Comparison of ENCODE assay signal across 21 cellular contexts in genomic region chr6:151704383-151704782, GRCh38.
DNase-seq lines count a peak whose midpoint lies in the region; ATAC-seq and TF ChIP-seq lines count a peak whose summit lies in the region.
"Had no signal": no experiment of that assay in that cellular context is flagged by ENCODE, and none has a peak within 500 bp of the region (broad histone marks: within the 10 kb centered on the region; RNA-seq: fewer than 3 reads in every experiment).

No MANE protein-coding gene starts in this region.

- no peak for ATAC-seq in stimulated activated memory B cell treated with anti-CD40 and anti-IgM and Interleukin-4, amounts not matched to agents 10 μg/mL and 1 μg/mL and 100 μg/mL, for 72 hours
- ATAC-seq: body of pancreas, pancreas, WTC11 had no signal

- H3K4me2 ChIP-seq in OCI-LY3 (ENCODE audit: low read length): peak overlapping the region; percentile 74; the same call in 1 of the 2 replicates

- H3K79me2 ChIP-seq in OCI-LY3 (ENCODE audit: low read length): no peaks in the 10 kb centered on the region

- H3K36me3 ChIP-seq in OCI-LY3 (replicated peaks; ENCODE audit: low read depth, low read length): no peaks in the 10 kb centered on the region
- H3K36me3 ChIP-seq: pancreas, right atrium auricular region, thoracic aorta had no signal

- peaks cover 52% of the 10 kb centered on the region for H3K4me1 ChIP-seq in OCI-LY3 (ENCODE audit: low read length)
- H3K4me1 ChIP-seq: body of pancreas, pancreas had no signal

- H3K9ac ChIP-seq in OCI-LY3 (ENCODE audit: low read length): no peak overlapping the region; the same call in 1 of the 2 replicates

- H3K9me3 Mint-ChIP-seq in activated T-helper 1 cell treated with anti-CD3 and anti-CD28 coated beads, Interleukin-12 subunit alpha, Interleukin-12 subunit beta, Interleukin-2, Interleukin-4 antibody, amounts not matched to agents 30 ng/mL and 10 ng/mL and 1 ng/mL, durations not matched to agents 14 hours and 24 hours and 36 hours: peaks cover 4% of the 10 kb centered on the region
- H3K9me3 Mint-ChIP-seq in stimulated activated memory B cell treated with anti-CD40 and anti-IgM and Interleukin-4, amounts not matched to agents 10 μg/mL and 1 μg/mL and 100 μg/mL, for 72 hours: no peaks in the 10 kb centered on the region
- H3K9me3 Mint-ChIP-seq: nephron, WTC11 had no signal

- intact Hi-C loops in activated T-helper 1 cell treated with anti-CD3 and anti-CD28 coated beads, Interleukin-12 subunit alpha, Interleukin-12 subunit beta, Interleukin-2, Interleukin-4 antibody, amounts not matched to agents 30 ng/mL and 10 ng/mL and 1 ng/mL, durations not matched to agents 14 hours and 24 hours and 36 hours (cut with micrococcal nuclease): loop anchor here (5.0 kb wide), 3 partner anchors 207 to 258 kb away; partner anchors contain the start of gene RMND1

- H2AFZ ChIP-seq in OCI-LY3 (ENCODE audit: low read depth, low read length): no peak overlapping the region
- H2AFZ ChIP-seq: PC-9 had no signal

- peak overlapping the region; percentile 59 for H3K27ac Mint-ChIP-seq in activated T-helper 1 cell treated with anti-CD3 and anti-CD28 coated beads, Interleukin-12 subunit alpha, Interleukin-12 subunit beta, Interleukin-2, Interleukin-4 antibody, amounts not matched to agents 30 ng/mL and 10 ng/mL and 1 ng/mL, durations not matched to agents 14 hours and 24 hours and 36 hours
- H3K27ac Mint-ChIP-seq in stimulated activated memory B cell treated with anti-CD40 and anti-IgM and Interleukin-4, amounts not matched to agents 10 μg/mL and 1 μg/mL and 100 μg/mL, for 72 hours: peak overlapping the region; percentile 96
- H3K27ac Mint-ChIP-seq: CD14-positive monocyte, nephron, WTC11 had no signal

- no peak for TF ChIP-seq CTCF in OCI-LY3 (IDR thresholded peaks at IDR 0.05; ENCODE audit: low read depth, low read length)

- H3K36me3 Mint-ChIP-seq in activated T-helper 1 cell treated with anti-CD3 and anti-CD28 coated beads, Interleukin-12 subunit alpha, Interleukin-12 subunit beta, Interleukin-2, Interleukin-4 antibody, amounts not matched to agents 30 ng/mL and 10 ng/mL and 1 ng/mL, durations not matched to agents 14 hours and 24 hours and 36 hours (ENCODE audit: low read depth): peaks cover 20% of the 10 kb centered on the region
- H3K36me3 Mint-ChIP-seq in stimulated activated memory B cell treated with anti-CD40 and anti-IgM and Interleukin-4, amounts not matched to agents 10 μg/mL and 1 μg/mL and 100 μg/mL, for 72 hours: no peaks in the 10 kb centered on the region
- H3K36me3 Mint-ChIP-seq: WTC11 had no signal

- peak; percentile 66 for DNase-seq in activated effector memory CD4-positive, alpha-beta T cell treated with anti-CD3 and anti-CD28 coated beads, Interleukin-2, amount 50 U/mL, for 16 hours
- no peak for DNase-seq in activated effector memory CD4-positive, alpha-beta T cell treated with Interleukin-2 at 50 U/mL for 16 hours
- DNase-seq in activated T-helper 1 cell treated with anti-CD3 and anti-CD28 coated beads, Interleukin-12 subunit alpha, Interleukin-12 subunit beta, Interleukin-2, Interleukin-4 antibody, amounts not matched to agents 30 ng/mL and 10 ng/mL and 1 ng/mL, durations not matched to agents 14 hours and 24 hours and 36 hours (ENCODE audit: low spot score): no peak
- DNase-seq in NCI-H2171 treated with DMSO at 0.1 percent for 48 hours (lab: John Stamatoyannopoulos, UW): no peak
- no peak for DNase-seq in NCI-H82 (lab: John Stamatoyannopoulos, UW)
- DNase-seq: body of pancreas, Calu3, cerebellar nuclear complex, midbrain, NCI-H146, NCI-H510A treated with DMSO at 0.1 percent for 48 hours, pancreas, PC-9, Right ventricle myocardium superior had no signal

- H3K27me3 ChIP-seq in OCI-LY3 (ENCODE audit: low read depth, low read length): no peaks in the 10 kb centered on the region
- H3K27me3 ChIP-seq: body of pancreas, pancreas, right atrium auricular region had no signal

- H3K4me1 Mint-ChIP-seq in activated T-helper 1 cell treated with anti-CD3 and anti-CD28 coated beads, Interleukin-12 subunit alpha, Interleukin-12 subunit beta, Interleukin-2, Interleukin-4 antibody, amounts not matched to agents 30 ng/mL and 10 ng/mL and 1 ng/mL, durations not matched to agents 14 hours and 24 hours and 36 hours (ENCODE audit: low read depth): peaks cover 61% of the 10 kb centered on the region
- peaks cover 40% of the 10 kb centered on the region for H3K4me1 Mint-ChIP-seq in stimulated activated memory B cell treated with anti-CD40 and anti-IgM and Interleukin-4, amounts not matched to agents 10 μg/mL and 1 μg/mL and 100 μg/mL, for 72 hours
- H3K4me1 Mint-ChIP-seq: CD14-positive monocyte had no signal

- peaks cover 8% of the 10 kb centered on the region for H3K27me3 Mint-ChIP-seq in activated T-helper 1 cell treated with anti-CD3 and anti-CD28 coated beads, Interleukin-12 subunit alpha, Interleukin-12 subunit beta, Interleukin-2, Interleukin-4 antibody, amounts not matched to agents 30 ng/mL and 10 ng/mL and 1 ng/mL, durations not matched to agents 14 hours and 24 hours and 36 hours (ENCODE audit: insufficient read depth)
- H3K27me3 Mint-ChIP-seq in stimulated activated memory B cell treated with anti-CD40 and anti-IgM and Interleukin-4, amounts not matched to agents 10 μg/mL and 1 μg/mL and 100 μg/mL, for 72 hours: no peaks in the 10 kb centered on the region

- peak overlapping the region; percentile 93 for H3K27ac ChIP-seq in OCI-LY3 (ENCODE audit: low read length)
- H3K27ac ChIP-seq: body of pancreas, pancreas had no signal

- H4K20me1 ChIP-seq in OCI-LY3 (ENCODE audit: insufficient read depth, low read length): no peaks in the 10 kb centered on the region

- peak overlapping the region; percentile 11 for H3K4me3 Mint-ChIP-seq in activated T-helper 1 cell treated with anti-CD3 and anti-CD28 coated beads, Interleukin-12 subunit alpha, Interleukin-12 subunit beta, Interleukin-2, Interleukin-4 antibody, amounts not matched to agents 30 ng/mL and 10 ng/mL and 1 ng/mL, durations not matched to agents 14 hours and 24 hours and 36 hours
- H3K4me3 Mint-ChIP-seq in stimulated activated memory B cell treated with anti-CD40 and anti-IgM and Interleukin-4, amounts not matched to agents 10 μg/mL and 1 μg/mL and 100 μg/mL, for 72 hours: peak overlapping the region; percentile 21
- H3K4me3 Mint-ChIP-seq: CD14-positive monocyte, nephron, WTC11 had no signal

- H3K9me3 ChIP-seq in OCI-LY3 (ENCODE audit: insufficient read depth, low read length): no peaks in the 10 kb centered on the region
- H3K9me3 ChIP-seq: body of pancreas, pancreas, right atrium auricular region, thoracic aorta had no signal

- no peak overlapping the region for H3K4me3 ChIP-seq in OCI-LY3 (ENCODE audit: low read length)
- H3K4me3 ChIP-seq: body of pancreas, pancreas, PC-9, right atrium auricular region, thoracic aorta had no signal
